ENCODE assay signal across 11 cellular contexts in the genomic region with DNA sequence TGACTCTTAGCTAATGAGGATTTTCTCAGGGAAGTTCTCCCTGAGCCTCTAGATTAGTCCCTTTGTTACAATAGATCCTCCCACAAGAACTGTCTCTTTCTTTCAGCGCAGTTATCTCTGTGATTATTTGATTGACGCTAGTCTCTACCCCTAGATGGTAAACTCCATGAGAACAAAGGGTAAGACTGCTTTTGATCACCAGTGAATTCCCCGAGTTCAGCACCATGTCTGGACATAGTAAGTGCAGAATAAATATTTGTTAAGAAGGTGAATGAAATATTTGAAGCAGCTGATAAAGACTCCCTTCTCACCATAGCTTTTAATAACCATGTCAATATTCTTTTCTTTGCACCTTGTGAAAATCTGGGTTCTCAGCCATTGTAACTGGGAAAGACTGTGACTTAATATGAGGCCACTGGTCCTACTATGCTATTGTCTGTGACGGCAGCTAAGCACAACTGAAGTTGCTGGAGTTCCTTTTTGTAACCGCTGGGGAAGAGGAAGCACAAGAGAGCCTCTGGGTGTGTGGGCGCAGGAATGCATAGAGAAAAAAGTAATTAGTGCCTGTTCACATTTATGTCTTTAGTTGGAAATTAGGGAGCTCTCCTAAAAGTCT.
DNase-seq lines count a peak whose midpoint lies in the region; ATAC-seq and TF ChIP-seq lines count a peak whose summit lies in the region.
"Had no signal": no experiment of that assay in that cellular context is flagged by ENCODE, and none has a peak within 500 bp of the region (broad histone marks: within the 10 kb centered on the region; RNA-seq: fewer than 3 reads in every experiment).

No MANE protein-coding gene starts in this region.

- H3K4me1 ChIP-seq in cardiac muscle cell (ENCODE audit: low read depth) (peaks cover 18% of the 10 kb centered on the region), heart right ventricle (peaks cover 0 to 47% (median 8%) of the 10 kb centered on the region in 9 donors), testis (peaks cover 15% of the 10 kb centered on the region)

- no peak overlapping the region for H3K4me3 ChIP-seq in cardiac muscle cell
- no peak overlapping the region for H3K4me3 ChIP-seq in heart right ventricle
- H3K4me3 ChIP-seq in SK-N-MC, result peak overlapping the region; percentile 29; the same call in 1 of the 2 replicates
- H3K4me3 ChIP-seq in testis, result no peak overlapping the region
- H3K4me3 ChIP-seq: Peyer's patch had no signal

- WGBS in heart right ventricle, 2 donors, result 76% methylated on average over 6 of the region's 6 CpGs
- 45 to 62% methylated on average over 6 of the region's 6 CpGs for WGBS in testis, 2 donors

- ATAC-seq in heart right ventricle (no peak), HG02798 (IDR thresholded peaks at IDR 0.05; ENCODE audit: poor library complexity, unreplicated experiment) (no peak)

- TF ChIP-seq CTCF in cardiac muscle cell (IDR thresholded peaks at IDR 0.05; ENCODE audit: low read depth, low read length), result no peak
- no peak for TF ChIP-seq CTCF in heart right ventricle (IDR thresholded peaks at IDR 0.05)
- no peak for TF ChIP-seq CTCF in testis (IDR thresholded peaks at IDR 0.05)

- peak overlapping the region; percentile 92 for H3K27ac ChIP-seq in cardiac muscle cell
- H3K27ac ChIP-seq in heart right ventricle, result peak overlapping the region in 1 of 10 donors; percentile 83
- H3K27ac ChIP-seq in SK-N-MC, result peak overlapping the region; percentile 84
- peak overlapping the region in 1 of 2 donors; percentile 47 for H3K27ac ChIP-seq in testis

- intact Hi-C loops in heart right ventricle (cut with DNase I), result loop anchor here (1.0 to 10.0 kb wide), 9 partner anchors 67 to 384 kb away; partner anchors contain the start of gene TGIF1 (in 2 of the 10)
- intact Hi-C loops in testis (cut with DNase I; ENCODE audit: low total_unique reads), result loop anchor here (5.0 kb wide), 1 partner anchor 382 kb away; no protein-coding TSS in a partner anchor

- H3K9me3 ChIP-seq in cardiac muscle cell (ENCODE audit: low read depth), result no peaks in the 10 kb centered on the region
- H3K9me3 ChIP-seq in heart right ventricle, result peaks cover 0 to 5% (median 0%) of the 10 kb centered on the region in 11 donors
- H3K9me3 ChIP-seq in SK-N-MC (ENCODE audit: low read depth, low read length), result 0 out of 2 replicates have a peak, but pooled peaks cover 4% of the 10 kb centered on the region
- H3K9me3 ChIP-seq in testis, result no peaks in the 10 kb centered on the region
- H3K9me3 ChIP-seq: Peyer's patch had no signal

- H3K36me3 ChIP-seq in cardiac muscle cell, result no peaks in the 10 kb centered on the region
- no peaks in the 10 kb centered on the region for H3K36me3 ChIP-seq in heart right ventricle
- no peaks in the 10 kb centered on the region for H3K36me3 ChIP-seq in SK-N-MC (ENCODE audit: insufficient read depth, low read length)
- no peaks in the 10 kb centered on the region for H3K36me3 ChIP-seq in testis (ENCODE audit: low read depth, missing control alignments)
- H3K36me3 ChIP-seq: Peyer's patch had no signal

- H3K9ac ChIP-seq in SK-N-MC (ENCODE audit: insufficient read length), result peak overlapping the region; percentile 38

- H3K27me3 ChIP-seq in cardiac muscle cell (no peaks in the 10 kb centered on the region), heart right ventricle (no peaks in the 10 kb centered on the region), testis (no peaks in the 10 kb centered on the region)
- H3K27me3 ChIP-seq: Peyer's patch had no signal

- peak; percentile 39 for TF ChIP-seq POLR2A in erythroblast (IDR thresholded peaks at IDR 0.05; ENCODE audit: low read length)
- no peak for TF ChIP-seq POLR2A in testis (IDR thresholded peaks at IDR 0.05)

- DNase-seq in cardiac muscle cell (ENCODE audit: low read depth in 1 of 2, low spot score in 1 of 2), result peak in 1 of 2 donors; percentile 13
- no peak for DNase-seq in heart right ventricle
- no peak for DNase-seq in SK-N-MC (ENCODE audit: low read depth, low spot score)
- peak; percentile 73 to 75 for DNase-seq in erythroblast (lab: John Stamatoyannopoulos, UW)
- DNase-seq in testis, result peak; percentile 21
- no peak for DNase-seq in activated CD8-positive, alpha-beta memory T cell treated with anti-CD3 and anti-CD28 coated beads, Interleukin-2, amount 50 U/mL, for 4 hours
- no peak for DNase-seq in activated gamma-delta T cell (lab: John Stamatoyannopoulos, UW)
- DNase-seq: effector CD4-positive, alpha-beta T cell; kidney; Peyer's patch had no signal

Comparison
In these comparisons a context has a peak if more than half of its experiments do, and no peak if none do; other contexts are left out.
1. DNase-seq: peak in erythroblast (2 of 2) and testis (single experiment); none in heart right ventricle (0 of 2), SK-N-MC (single experiment), activated CD8-positive, alpha-beta memory T cell treated with anti-CD3 and anti-CD28 coated beads, Interleukin-2, amount 50 U/mL, for 4 hours (single experiment) and activated gamma-delta T cell (single experiment).